In genomic region chr1:161022432-161022831, GRCh38 we compare ENCODE assay signal across 1 cellular context.
TF ChIP-seq lines count a peak whose summit lies in the region.

No MANE protein-coding gene starts in this region.

TF ChIP-seq in HepG2, 621 proteins besides CTCF, POLR2A, EP300 and RAD21:
- TF ChIP-seq ZNF460 (CRISPR knock-in tag; IDR thresholded peaks at IDR 0.05; ENCODE audit: borderline replicate concordance) (peak; percentile 15; the same call in 1 of the 2 replicates), ZKSCAN1 (IDR thresholded peaks at IDR 0.05; ENCODE audit: low read length) (peak; percentile 81; the same call in 1 of the 2 replicates)
TF ChIP-seq in HepG2: peak in this region for 2; not testable (repeated sequence) for 619.
